20 cellular contexts compared by ENCODE assay signal in the genomic region with DNA sequence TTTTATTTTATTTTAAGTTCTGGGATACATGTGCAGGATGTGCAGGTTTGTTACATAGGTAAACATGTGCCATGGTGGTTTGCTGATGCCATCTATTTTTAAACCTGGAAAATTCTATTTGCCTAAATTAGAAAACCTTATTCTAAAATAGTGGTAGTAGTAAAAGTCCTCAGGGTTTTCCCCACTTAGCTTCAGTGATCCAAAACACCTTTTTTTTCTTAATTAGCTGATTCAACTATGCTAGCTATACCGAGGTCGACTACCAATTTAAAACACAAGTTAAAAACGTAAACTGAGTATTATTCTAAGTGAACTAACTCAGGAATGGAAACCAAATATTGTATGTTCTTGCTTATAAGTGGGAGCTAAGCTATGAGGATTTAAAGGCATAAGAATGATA.
"Had no signal": no experiment of that assay in that cellular context is flagged by ENCODE, and none has a peak within 500 bp of the region (broad histone marks: within the 10 kb centered on the region; RNA-seq: fewer than 3 reads in every experiment).

No MANE protein-coding gene starts in this region.

- H3K27me3 ChIP-seq: esophagus muscularis mucosa, foreskin keratinocyte, gastroesophageal sphincter, heart left ventricle, hepatocyte had no signal

- H3K9me3 Mint-ChIP-seq: naive B cell had no signal

- H3K27ac ChIP-seq: coronary artery, dorsolateral prefrontal cortex, esophagus muscularis mucosa, foreskin keratinocyte, gastroesophageal sphincter, heart left ventricle, hepatocyte, left lung, lower lobe of right lung had no signal

- ATAC-seq: foreskin keratinocyte, gastroesophageal sphincter, heart left ventricle, left cardiac atrium, left lung, left ventricle myocardium superior, lower lobe of right lung, mucosa of descending colon had no signal

- H3K4me1 Mint-ChIP-seq: immature natural killer cell had no signal

- H3K27me3 Mint-ChIP-seq: naive B cell had no signal

- H3K4me3 Mint-ChIP-seq: immature natural killer cell, mesothelial cell of epicardium had no signal

- H3K27ac Mint-ChIP-seq: immature natural killer cell, mesothelial cell of epicardium had no signal

- H3K9me3 ChIP-seq: esophagus muscularis mucosa, gastroesophageal sphincter, heart left ventricle, left lung, lower lobe of right lung, mucosa of descending colon had no signal

- DNase-seq: dermis blood vessel endothelial cell; dorsolateral prefrontal cortex; effector CD4-positive, alpha-beta T cell; effector memory CD4-positive, alpha-beta T cell; foreskin keratinocyte; heart left ventricle; hypothalamus; immature natural killer cell; left cardiac atrium; left lung; left ventricle myocardium superior; lower lobe of right lung; mesenchymal stem cell; mucosa of descending colon; naive B cell had no signal

- H3K4me1 ChIP-seq: foreskin keratinocyte, left lung, lower lobe of right lung had no signal

- H3K4me3 ChIP-seq: coronary artery, dorsolateral prefrontal cortex, esophagus muscularis mucosa, gastroesophageal sphincter, heart left ventricle, hepatocyte, left lung, lower lobe of right lung, mucosa of descending colon had no signal
